ENCODE assay signal across 1 cellular context in the genomic region with DNA sequence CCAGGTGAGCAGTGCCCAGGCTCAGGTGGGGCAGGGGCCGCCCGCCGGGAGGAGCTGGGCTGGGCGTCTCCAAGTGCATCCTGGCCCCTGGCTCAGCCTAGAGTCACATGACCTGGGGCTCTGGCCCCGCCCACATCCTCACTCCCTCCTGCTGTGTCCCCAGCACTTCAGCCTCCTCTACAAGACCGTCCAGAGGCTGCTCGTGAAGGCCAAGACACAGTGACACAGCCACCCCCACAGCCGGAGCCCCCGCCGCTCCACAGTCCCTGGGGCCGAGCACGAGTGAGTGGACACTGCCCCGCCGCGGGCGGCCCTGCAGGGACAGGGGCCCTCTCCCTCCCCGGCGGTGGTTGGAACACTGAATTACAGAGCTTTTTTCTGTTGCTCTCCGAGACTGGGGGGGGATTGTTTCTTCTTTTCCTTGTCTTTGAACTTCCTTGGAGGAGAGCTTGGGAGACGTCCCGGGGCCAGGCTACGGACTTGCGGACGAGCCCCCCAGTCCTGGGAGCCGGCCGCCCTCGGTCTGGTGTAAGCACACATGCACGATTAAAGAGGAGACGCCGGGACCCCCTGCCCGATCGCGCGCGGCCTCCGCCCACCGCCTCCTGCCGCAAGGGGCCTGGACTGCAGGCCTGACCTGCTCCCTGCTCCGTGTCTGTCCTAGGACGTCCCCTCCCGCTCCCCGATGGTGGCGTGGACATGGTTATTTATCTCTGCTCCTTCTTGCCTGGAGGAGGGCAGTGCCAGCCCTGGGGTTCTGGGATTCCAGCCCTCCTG.
TF ChIP-seq lines count a peak whose summit lies in the region.

No MANE protein-coding gene starts in this region.

TF ChIP-seq in GM12878, 131 proteins besides CTCF, POLR2A, EP300 and RAD21:
- no peak for TF ChIP-seq ZBED1 (IDR thresholded peaks at IDR 0.05; ENCODE audit: borderline replicate concordance)
- TF ChIP-seq, protein P1, sequence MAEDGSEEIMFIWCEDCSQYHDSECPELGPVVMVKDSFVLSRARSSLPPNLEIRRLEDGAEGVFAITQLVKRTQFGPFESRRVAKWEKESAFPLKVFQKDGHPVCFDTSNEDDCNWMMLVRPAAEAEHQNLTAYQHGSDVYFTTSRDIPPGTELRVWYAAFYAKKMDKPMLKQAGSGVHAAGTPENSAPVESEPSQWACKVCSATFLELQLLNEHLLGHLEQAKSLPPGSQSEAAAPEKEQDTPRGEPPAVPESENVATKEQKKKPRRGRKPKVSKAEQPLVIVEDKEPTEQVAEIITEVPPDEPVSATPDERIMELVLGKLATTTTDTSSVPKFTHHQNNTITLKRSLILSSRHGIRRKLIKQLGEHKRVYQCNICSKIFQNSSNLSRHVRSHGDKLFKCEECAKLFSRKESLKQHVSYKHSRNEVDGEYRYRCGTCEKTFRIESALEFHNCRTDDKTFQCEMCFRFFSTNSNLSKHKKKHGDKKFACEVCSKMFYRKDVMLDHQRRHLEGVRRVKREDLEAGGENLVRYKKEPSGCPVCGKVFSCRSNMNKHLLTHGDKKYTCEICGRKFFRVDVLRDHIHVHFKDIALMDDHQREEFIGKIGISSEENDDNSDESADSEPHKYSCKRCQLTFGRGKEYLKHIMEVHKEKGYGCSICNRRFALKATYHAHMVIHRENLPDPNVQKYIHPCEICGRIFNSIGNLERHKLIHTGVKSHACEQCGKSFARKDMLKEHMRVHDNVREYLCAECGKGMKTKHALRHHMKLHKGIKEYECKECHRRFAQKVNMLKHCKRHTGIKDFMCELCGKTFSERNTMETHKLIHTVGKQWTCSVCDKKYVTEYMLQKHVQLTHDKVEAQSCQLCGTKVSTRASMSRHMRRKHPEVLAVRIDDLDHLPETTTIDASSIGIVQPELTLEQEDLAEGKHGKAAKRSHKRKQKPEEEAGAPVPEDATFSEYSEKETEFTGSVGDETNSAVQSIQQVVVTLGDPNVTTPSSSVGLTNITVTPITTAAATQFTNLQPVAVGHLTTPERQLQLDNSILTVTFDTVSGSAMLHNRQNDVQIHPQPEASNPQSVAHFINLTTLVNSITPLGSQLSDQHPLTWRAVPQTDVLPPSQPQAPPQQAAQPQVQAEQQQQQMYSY (CRISPR knock-in tag; IDR thresholded peaks at IDR 0.05), result no peak
- TF ChIP-seq, protein P2, sequence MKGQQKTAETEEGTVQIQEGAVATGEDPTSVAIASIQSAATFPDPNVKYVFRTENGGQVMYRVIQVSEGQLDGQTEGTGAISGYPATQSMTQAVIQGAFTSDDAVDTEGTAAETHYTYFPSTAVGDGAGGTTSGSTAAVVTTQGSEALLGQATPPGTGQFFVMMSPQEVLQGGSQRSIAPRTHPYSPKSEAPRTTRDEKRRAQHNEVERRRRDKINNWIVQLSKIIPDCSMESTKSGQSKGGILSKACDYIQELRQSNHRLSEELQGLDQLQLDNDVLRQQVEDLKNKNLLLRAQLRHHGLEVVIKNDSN (IDR thresholded peaks at IDR 0.05; ENCODE audit: borderline replicate concordance, extremely low read length, insufficient read depth, low read depth, low read length), result peak; percentile 50
